1 cellular context compared by ENCODE assay signal in the genomic region with DNA sequence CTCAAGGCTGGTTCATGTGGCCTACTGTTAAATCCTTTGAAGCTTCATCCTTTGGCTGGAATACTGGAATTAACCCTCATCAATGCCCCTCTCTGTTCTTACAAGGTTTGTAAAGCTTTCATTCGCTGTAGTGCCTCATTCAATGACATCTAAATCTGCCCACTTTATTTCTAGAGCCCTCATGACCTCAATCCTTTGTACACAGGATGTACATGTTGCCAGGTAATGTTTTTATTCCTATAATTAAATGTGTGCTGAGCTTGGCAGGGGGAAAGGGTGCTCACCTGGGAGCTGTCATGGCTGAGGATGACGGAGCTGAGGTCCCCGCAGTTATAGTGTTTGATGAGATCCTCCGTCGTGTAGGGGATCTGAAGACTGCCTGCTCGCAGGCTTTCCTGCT.
TF ChIP-seq lines count a peak whose summit lies in the region.

No MANE protein-coding gene starts in this region.

TF ChIP-seq in H1, 55 proteins besides CTCF, POLR2A, EP300 and RAD21:
- TF ChIP-seq YY1 (IDR thresholded peaks at IDR 0.05; ENCODE audit: low read depth, low read length) (no peak), GABPA (IDR thresholded peaks at IDR 0.05; ENCODE audit: borderline replicate concordance, insufficient read depth, low read length) (no peak), ASH2L (IDR thresholded peaks at IDR 0.05; ENCODE audit: low read length) (no peak)
